In genomic region chrX:15136795-15137194, GRCh38 we compare ENCODE assay signal across 30 cellular contexts.
"Had no signal": no experiment of that assay in that cellular context is flagged by ENCODE, and none has a peak within 500 bp of the region (broad histone marks: within the 10 kb centered on the region; RNA-seq: fewer than 3 reads in every experiment).

No MANE protein-coding gene starts in this region.

- H3K36me3 Mint-ChIP-seq: naive B cell; naive thymus-derived CD8-positive, alpha-beta T cell; stimulated activated effector memory CD8-positive, alpha-beta T cell treated with anti-CD3 and anti-CD28 coated beads, Interleukin-12 subunit alpha, Interleukin-12 subunit beta, amount 100 ng/mL, for 72 hours; stimulated activated naive B cell treated with anti-CD40 and anti-IgM and Interleukin-4, amounts not matched to agents 10 μg/mL and 1 μg/mL and 100 μg/mL, for 72 hours had no signal

- H3K27me3 ChIP-seq: neutrophil, stomach, thyroid gland, tibial nerve, upper lobe of left lung, vagina had no signal

- H3K36me3 ChIP-seq: neutrophil, stomach, thoracic aorta, thyroid gland, tibial nerve, upper lobe of left lung, vagina had no signal

- DNase-seq: naive B cell; naive thymus-derived CD8-positive, alpha-beta T cell; nephron progenitor cell; nucleus accumbens; posterior cingulate gyrus; psoas muscle; right cardiac atrium; stimulated activated CD4-positive, alpha-beta T cell treated with anti-CD3 and anti-CD28 coated beads, Interleukin-15, amount 100 ng/mL, for 24 hours; stimulated activated CD4-positive, alpha-beta T cell treated with anti-CD3 and anti-CD28 coated beads, Interleukin-2, amount 100 ng/mL, for 24 hours; stimulated activated CD4-positive, alpha-beta T cell treated with anti-CD3 and anti-CD28 coated beads, Interleukin-2, amount 100 ng/mL, for 48 hours; stimulated activated CD4-positive, alpha-beta T cell treated with anti-CD3 and anti-CD28 coated beads, Interleukin-4, amount 100 ng/mL, for 24 hours; stimulated activated naive B cell treated with anti-CD40 and anti-IgM and Interleukin-4, amounts not matched to agents 10 μg/mL and 1 μg/mL and 100 μg/mL, for 72 hours; stimulated activated naive CD4-positive, alpha-beta T cell treated with Interleukin-2 at 50 U/mL for 16 hours; stomach; thyroid gland; trophoblast cell; upper lobe of left lung had no signal

- H3K27me3 Mint-ChIP-seq: progenitor cell of endocrine pancreas; stimulated activated naive CD8-positive, alpha-beta T cell treated with anti-CD3 and anti-CD28 coated beads, Interleukin-15, Interleukin-2, amounts not matched to agents 100 ng/mL and 50 ng/mL, for 24 hours had no signal

- H3K27ac Mint-ChIP-seq: naive thymus-derived CD8-positive, alpha-beta T cell; natural killer cell treated with Interleukin-12 subunit alpha and Interleukin-12 subunit beta and Interleukin-15 and Interleukin-18, amount 100 ng/mL, for 72 hours; nephron progenitor cell; progenitor cell of endocrine pancreas; stimulated activated effector memory CD8-positive, alpha-beta T cell treated with anti-CD3 and anti-CD28 coated beads, Interleukin-12 subunit alpha, Interleukin-12 subunit beta, amount 100 ng/mL, for 72 hours; stimulated activated naive B cell treated with anti-CD40 and anti-IgM and Interleukin-4, amounts not matched to agents 10 μg/mL and 1 μg/mL and 100 μg/mL, for 72 hours; stimulated activated naive CD8-positive, alpha-beta T cell treated with anti-CD3 and anti-CD28 coated beads, Interleukin-15, Interleukin-2, amounts not matched to agents 100 ng/mL and 50 ng/mL, for 24 hours had no signal

- H2AFZ ChIP-seq: parathyroid adenoma had no signal

- H3K4me3 Mint-ChIP-seq: naive B cell; naive thymus-derived CD8-positive, alpha-beta T cell; natural killer cell treated with Interleukin-12 subunit alpha and Interleukin-12 subunit beta and Interleukin-15 and Interleukin-18, amount 100 ng/mL, for 72 hours; nephron progenitor cell; neural crest cell; stimulated activated effector memory CD8-positive, alpha-beta T cell treated with anti-CD3 and anti-CD28 coated beads, Interleukin-12 subunit alpha, Interleukin-12 subunit beta, amount 100 ng/mL, for 72 hours; stimulated activated naive B cell treated with anti-CD40 and anti-IgM and Interleukin-4, amounts not matched to agents 10 μg/mL and 1 μg/mL and 100 μg/mL, for 72 hours; stimulated activated naive CD8-positive, alpha-beta T cell treated with anti-CD3 and anti-CD28 coated beads, Interleukin-15, Interleukin-2, amounts not matched to agents 100 ng/mL and 50 ng/mL, for 24 hours had no signal

- ATAC-seq: naive thymus-derived CD8-positive, alpha-beta T cell; natural killer cell treated with Interleukin-12 subunit alpha and Interleukin-12 subunit beta and Interleukin-15 and Interleukin-18, amount 100 ng/mL, for 72 hours; psoas muscle; right cardiac atrium; sciatic nerve; stimulated activated effector memory CD8-positive, alpha-beta T cell treated with anti-CD3 and anti-CD28 coated beads, Interleukin-12 subunit alpha, Interleukin-12 subunit beta, amount 100 ng/mL, for 72 hours; stimulated activated naive B cell treated with anti-CD40 and anti-IgM and Interleukin-4, amounts not matched to agents 10 μg/mL and 1 μg/mL and 100 μg/mL, for 72 hours had no signal

- H3K9me3 ChIP-seq: neutrophil, psoas muscle, stomach, thoracic aorta, thyroid gland, tibial nerve, upper lobe of left lung, vagina had no signal

- H3K27ac ChIP-seq: neutrophil, parathyroid adenoma, psoas muscle, skin epidermis, stomach, thoracic aorta, thyroid gland, tibial nerve, upper lobe of left lung, vagina had no signal

- H3K4me1 ChIP-seq: parathyroid adenoma, psoas muscle, stomach, thyroid gland, tibial nerve, upper lobe of left lung, vagina had no signal

- FAIRE-seq: urothelium cell line had no signal

- H3K4me1 Mint-ChIP-seq: naive B cell; nephron progenitor cell; neural crest cell; stimulated activated effector memory CD8-positive, alpha-beta T cell treated with anti-CD3 and anti-CD28 coated beads, Interleukin-12 subunit alpha, Interleukin-12 subunit beta, amount 100 ng/mL, for 72 hours; stimulated activated naive B cell treated with anti-CD40 and anti-IgM and Interleukin-4, amounts not matched to agents 10 μg/mL and 1 μg/mL and 100 μg/mL, for 72 hours had no signal

- H3K79me2 ChIP-seq: parathyroid adenoma had no signal

- H3K4me3 ChIP-seq: psoas muscle, skin epidermis, stomach, thoracic aorta, thyroid gland, tibial nerve, upper lobe of left lung, vagina had no signal

- H3K9me3 Mint-ChIP-seq: natural killer cell treated with Interleukin-12 subunit alpha and Interleukin-12 subunit beta and Interleukin-15 and Interleukin-18, amount 100 ng/mL, for 72 hours; stimulated activated effector memory CD8-positive, alpha-beta T cell treated with anti-CD3 and anti-CD28 coated beads, Interleukin-12 subunit alpha, Interleukin-12 subunit beta, amount 100 ng/mL, for 72 hours; stimulated activated naive B cell treated with anti-CD40 and anti-IgM and Interleukin-4, amounts not matched to agents 10 μg/mL and 1 μg/mL and 100 μg/mL, for 72 hours; stimulated activated naive CD8-positive, alpha-beta T cell treated with anti-CD3 and anti-CD28 coated beads, Interleukin-15, Interleukin-2, amounts not matched to agents 100 ng/mL and 50 ng/mL, for 24 hours had no signal

- H3K9ac ChIP-seq: parathyroid adenoma had no signal
